Comparison of ENCODE assay signal across 24 cellular contexts in the genomic region with DNA sequence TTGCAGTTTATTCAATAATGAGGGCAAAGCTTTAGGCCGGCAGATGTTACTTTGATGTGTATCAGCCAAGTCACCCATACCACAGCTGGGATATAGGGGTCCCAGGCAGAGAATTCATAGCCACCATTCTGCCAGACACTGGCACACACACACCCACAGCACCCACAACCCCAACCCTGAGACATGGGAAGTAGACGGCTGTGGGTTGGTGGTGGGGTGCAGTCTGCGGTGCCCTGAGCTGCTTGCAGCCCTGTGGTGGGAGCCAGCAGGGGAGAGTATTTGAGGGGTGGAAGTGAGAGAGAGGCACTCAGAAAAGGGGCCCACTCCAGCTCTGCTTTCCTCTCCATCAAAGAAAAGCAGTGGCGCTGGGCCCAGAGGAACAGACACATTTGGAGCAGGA.
DNase-seq lines count a peak whose midpoint lies in the region; ATAC-seq, FAIRE-seq and TF ChIP-seq lines count a peak whose summit lies in the region.
"Had no signal": no experiment of that assay in that cellular context is flagged by ENCODE, and none has a peak within 500 bp of the region (broad histone marks: within the 10 kb centered on the region; RNA-seq: fewer than 3 reads in every experiment).

No MANE protein-coding gene starts in this region.

- TF ChIP-seq POLR2A in GM12892 (IDR thresholded peaks at IDR 0.05; ENCODE audit: low read depth, low read length) = 0 out of 2 replicates have a peak, but pooled peaks have one; percentile 7

- H3K9me3 Mint-ChIP-seq in natural killer cell treated with Interleukin-12 subunit alpha and Interleukin-12 subunit beta and Interleukin-15 and Interleukin-18, amount 100 ng/mL, for 72 hours = no peaks in the 10 kb centered on the region

- H3K27ac ChIP-seq in C4-2B (peak overlapping the region; percentile 41), VCaP (peak overlapping the region; percentile 79)
- H3K27ac ChIP-seq: adrenal gland; BLaER1 treated with 17β-estradiol and CSF1 and Interleukin-3, amounts not matched to agents 10 nM and 100 nM; gastroesophageal sphincter had no signal

- DNase-seq in GM12892 (ENCODE audit: insufficient read length) (no peak), kidney glomerular epithelial cell (lab: John Stamatoyannopoulos, UW) (no peak)
- DNase-seq in natural killer cell treated with Interleukin-12 subunit alpha and Interleukin-12 subunit beta and Interleukin-15 and Interleukin-18, amount 100 ng/mL, for 72 hours (ENCODE audit: low spot score) = no peak
- DNase-seq in stimulated activated CD4-positive, alpha-beta T cell treated with anti-CD3 and anti-CD28 coated beads, Interleukin-1b, Interleukin-23, amount 100 ng/mL, for 48 hours = no peak
- DNase-seq: activated CD4-positive, alpha-beta T cell treated with anti-CD3 and anti-CD28 coated beads, Interleukin-2, amount 50 U/mL, for 48 hours; activated gamma-delta T cell; activated T-cell treated with anti-CD3 and anti-CD28 coated beads for 4 hours; adrenal gland; esophagus squamous epithelium; H7; KG1; NCI-H187 treated with DMSO at 0.1 percent for 48 hours; NCI-H748 treated with DMSO at 0.1 percent for 48 hours; Right ventricle myocardium superior; stimulated activated CD4-positive, alpha-beta T cell treated with anti-CD3 and anti-CD28 coated beads, Interleukin-4, amount 100 ng/mL, for 1 hour; stimulated activated naive CD4-positive, alpha-beta T cell; SW 1271 had no signal

- H3K27me3 Mint-ChIP-seq in natural killer cell treated with Interleukin-12 subunit alpha and Interleukin-12 subunit beta and Interleukin-15 and Interleukin-18, amount 100 ng/mL, for 72 hours = no peaks in the 10 kb centered on the region

- peak in 1 of 2 donors; percentile 50 for ATAC-seq in natural killer cell treated with Interleukin-12 subunit alpha and Interleukin-12 subunit beta and Interleukin-15 and Interleukin-18, amount 100 ng/mL, for 72 hours
- no peak for ATAC-seq in GM21423 (IDR thresholded peaks at IDR 0.05; ENCODE audit: unreplicated experiment)
- ATAC-seq in HG02759 (IDR thresholded peaks at IDR 0.05; ENCODE audit: unreplicated experiment) = no peak
- ATAC-seq: gastroesophageal sphincter, GM12878 had no signal

- no peaks in the 10 kb centered on the region for H3K36me3 Mint-ChIP-seq in natural killer cell treated with Interleukin-12 subunit alpha and Interleukin-12 subunit beta and Interleukin-15 and Interleukin-18, amount 100 ng/mL, for 72 hours

- no peak for FAIRE-seq in GM12892 (lab: Jason Lieb, UNC)
- FAIRE-seq: GM12878 had no signal

- H3K4me3 Mint-ChIP-seq in natural killer cell treated with Interleukin-12 subunit alpha and Interleukin-12 subunit beta and Interleukin-15 and Interleukin-18, amount 100 ng/mL, for 72 hours = no peak overlapping the region

- H3K27ac Mint-ChIP-seq in natural killer cell treated with Interleukin-12 subunit alpha and Interleukin-12 subunit beta and Interleukin-15 and Interleukin-18, amount 100 ng/mL, for 72 hours = peak overlapping the region; percentile 73 to 83

- no peak for TF ChIP-seq CTCF in C4-2B (conservative IDR thresholded peaks at IDR 0.05)
- TF ChIP-seq CTCF in VCaP (conservative IDR thresholded peaks at IDR 0.05) = no peak

- H3K4me1 Mint-ChIP-seq in natural killer cell treated with Interleukin-12 subunit alpha and Interleukin-12 subunit beta and Interleukin-15 and Interleukin-18, amount 100 ng/mL, for 72 hours (ENCODE audit: low read depth in 2 of 2) = peaks cover 27 to 35% of the 10 kb centered on the region in 2 donors
